Comparison of ENCODE assay signal across 2 cellular contexts in genomic region chr1:163395767-163396166, GRCh38.
TF ChIP-seq lines count a peak whose summit lies in the region.

No MANE protein-coding gene starts in this region.

TF ChIP-seq in SK-N-SH treated with all-trans-retinoic acid at 6 μM for 48 hours, 23 proteins besides CTCF, POLR2A, EP300 and RAD21 (continued from another document):
- TF ChIP-seq POU6F1 (CRISPR knock-in tag; IDR thresholded peaks at IDR 0.05; ENCODE audit: borderline replicate concordance, low read depth) (no peak), OSR1 (CRISPR knock-in tag; IDR thresholded peaks at IDR 0.05) (no peak)

TF ChIP-seq in SK-N-SH, 30 proteins besides CTCF, POLR2A, EP300 and RAD21 (continued from another document):
- TF ChIP-seq FOXM1 (IDR thresholded peaks at IDR 0.05; ENCODE audit: low read depth), result no peak
- no peak for TF ChIP-seq NFIC (IDR thresholded peaks at IDR 0.05; ENCODE audit: borderline replicate concordance)
- no peak for TF ChIP-seq SIN3A (IDR thresholded peaks at IDR 0.05; ENCODE audit: borderline replicate concordance, low read depth, low read length)
- no peak for TF ChIP-seq JUND (IDR thresholded peaks at IDR 0.05)
- no peak for TF ChIP-seq ZBTB33 (IDR thresholded peaks at IDR 0.05; ENCODE audit: borderline replicate concordance, low read depth)
